ENCODE assay signal across 16 cellular contexts in genomic region chr13:45162821-45163220, GRCh38. TPM values are rescaled to one million over a fixed set of nuclear protein-coding genes. Genes with fewer than 3 reads are reported as not detected.
DNase-seq lines count a peak whose midpoint lies in the region; TF ChIP-seq lines count a peak whose summit lies in the region.
"Had no signal": no experiment of that assay in that cellular context is flagged by ENCODE, and none has a peak within 500 bp of the region (broad histone marks: within the 10 kb centered on the region; RNA-seq: fewer than 3 reads in every experiment).

No MANE protein-coding gene starts in this region.

- H3K9me3 ChIP-seq in breast epithelium, result no peaks in the 10 kb centered on the region
- H3K9me3 ChIP-seq in transverse colon, result no peaks in the 10 kb centered on the region
- H3K9me3 ChIP-seq in CD4-positive, alpha-beta memory T cell (ENCODE audit: control insufficient read depth in 1 of 2, low read length in 2 of 2), result no peaks in the 10 kb centered on the region

- no peak for TF ChIP-seq POLR2A in breast epithelium (IDR thresholded peaks at IDR 0.05)
- no peak for TF ChIP-seq POLR2A in transverse colon (IDR thresholded peaks at IDR 0.05)

- POLR2A ChIA-PET in MCF 10A (lab: Yijun Ruan, JAX), result interaction anchor here (0.6 to 8.0 kb wide), 25 partner anchors 8 to 1983 kb away, joined by 3 to 87 read pairs (median 4); partner anchors contain the start of gene GTF2F2
- POLR2A ChIA-PET in CD4-positive, alpha-beta memory T cell (lab: Charles Lee; ENCODE audit: partially characterized antibody), result no interaction called here

- peaks cover 27% of the 10 kb centered on the region for H3K36me3 Mint-ChIP-seq in MCF 10A (ENCODE audit: insufficient read depth, unreplicated experiment)
- H3K36me3 Mint-ChIP-seq in nephron progenitor cell (ENCODE audit: low read depth), result peaks cover 52% of the 10 kb centered on the region
- peaks cover 33 to 40% of the 10 kb centered on the region in 2 donors for H3K36me3 Mint-ChIP-seq in CD4-positive, alpha-beta memory T cell

- TF ChIP-seq EP300 in transverse colon (IDR thresholded peaks at IDR 0.05; ENCODE audit: low read depth), result no peak

- CTCF ChIA-PET in MCF 10A (lab: Yijun Ruan, JAX), result interaction anchor here (0.6 to 1.3 kb wide), 5 partner anchors 10 to 119 kb away, joined by 3 read pairs; no protein-coding TSS in a partner anchor
- CTCF ChIA-PET in CD4-positive, alpha-beta memory T cell (lab: Charles Lee; ENCODE audit: partially characterized antibody), result interaction anchor here (0.7 kb wide), 1 partner anchor 116 kb away, joined by 3 read pairs; no protein-coding TSS in a partner anchor

- H3K9me3 Mint-ChIP-seq in MCF 10A (ENCODE audit: unreplicated experiment) (no peaks in the 10 kb centered on the region), nephron progenitor cell (no peaks in the 10 kb centered on the region)
- H3K9me3 Mint-ChIP-seq in CD4-positive, alpha-beta memory T cell, result no peaks in the 10 kb centered on the region

- TF ChIP-seq CTCF in MCF 10A (IDR thresholded peaks at IDR 0.05; ENCODE audit: unreplicated experiment) (no peak), breast epithelium (IDR thresholded peaks at IDR 0.05) (no peak), WI38 (IDR thresholded peaks at IDR 0.05; ENCODE audit: low read depth, low read length) (no peak), fibroblast of villous mesenchyme (IDR thresholded peaks at IDR 0.05; ENCODE audit: insufficient read depth, low read depth, low read length) (no peak), transverse colon (IDR thresholded peaks at IDR 0.05) (no peak), nephron progenitor cell (IDR thresholded peaks at IDR 0.05) (no peak)

- no peaks in the 10 kb centered on the region for H3K4me1 ChIP-seq in breast epithelium
- H3K4me1 ChIP-seq in transverse colon, result peaks cover 7 to 27% (median 11%) of the 10 kb centered on the region in 4 donors
- H3K4me1 ChIP-seq in CD4-positive, alpha-beta memory T cell (ENCODE audit: insufficient read depth, low read length), result no peaks in the 10 kb centered on the region
- H3K4me1 ChIP-seq: BLaER1 had no signal

- 48% methylated on average over 1 of the region's 1 CpG; no CpG with 5 or more reads in 1 of the 2 donors for WGBS in transverse colon (ENCODE audit: low coverage in 1 of 2), 2 donors

- peak overlapping the region; percentile 35 for H3K4me3 Mint-ChIP-seq in MCF 10A (ENCODE audit: unreplicated experiment)
- H3K4me3 Mint-ChIP-seq in nephron progenitor cell, result no peak overlapping the region
- H3K4me3 Mint-ChIP-seq in CD4-positive, alpha-beta memory T cell, result no peak overlapping the region
- H3K4me3 Mint-ChIP-seq: IgD-negative memory B cell had no signal

- H3K4me3 ChIP-seq in breast epithelium, result no peak overlapping the region
- H3K4me3 ChIP-seq in WI38 (ENCODE audit: low read depth, low read length), result peak overlapping the region; percentile 20; the same call in 1 of the 2 replicates
- no peak overlapping the region for H3K4me3 ChIP-seq in fibroblast of villous mesenchyme (ENCODE audit: low read depth, low read length)
- no peak overlapping the region for H3K4me3 ChIP-seq in transverse colon
- H3K4me3 ChIP-seq in CD4-positive, alpha-beta memory T cell (ENCODE audit: low read length in 2 of 2), result no peak overlapping the region
- H3K4me3 ChIP-seq: BLaER1, skin epidermis had no signal

- in situ Hi-C loops in transverse colon (cut with MboI; ENCODE audit: low pct_ligation_motif_present in 1 of 4, low pct_unique_long_range_greater_than_20kb in 1 of 4, low sequenced_read_pairs in 3 of 4), result no loop called here

- intact Hi-C loops in MCF 10A (cut with micrococcal nuclease), result no loop called here
- intact Hi-C loops in breast epithelium (cut with DNase I; ENCODE audit: low total_unique reads), result no loop called here
- intact Hi-C loops in transverse colon (cut with DNase I; ENCODE audit: low total_unique reads), result no loop called here
- intact Hi-C loops in CD4-positive, alpha-beta memory T cell (cut with micrococcal nuclease), result no loop called here

- H3K27me3 Mint-ChIP-seq in MCF 10A (ENCODE audit: insufficient read depth, unreplicated experiment), result no peaks in the 10 kb centered on the region
- H3K27me3 Mint-ChIP-seq in nephron progenitor cell (ENCODE audit: low read depth, poor library complexity), result no peaks in the 10 kb centered on the region
- H3K27me3 Mint-ChIP-seq in CD4-positive, alpha-beta memory T cell, result no peaks in the 10 kb centered on the region
- H3K27me3 Mint-ChIP-seq: IgD-negative memory B cell had no signal

- H3K36me3 ChIP-seq in breast epithelium (no peaks in the 10 kb centered on the region), transverse colon (peaks cover 0 to 5% (median 0%) of the 10 kb centered on the region in 4 donors)
- peaks cover 2% of the 10 kb centered on the region for H3K36me3 ChIP-seq in CD4-positive, alpha-beta memory T cell (ENCODE audit: insufficient read depth, low read length)

- H3K27me3 ChIP-seq in breast epithelium, result no peaks in the 10 kb centered on the region
- H3K27me3 ChIP-seq in transverse colon, result no peaks in the 10 kb centered on the region
- H3K27me3 ChIP-seq in CD4-positive, alpha-beta memory T cell (ENCODE audit: insufficient read depth, low read length), result no peaks in the 10 kb centered on the region
- H3K27me3 ChIP-seq: BLaER1 had no signal

- BruUV-seq in MCF 10A (replicated peaks; lab: Mats Ljungman, UMichigan), result no TSS peak

- DNase-seq in MCF 10A (ENCODE audit: unreplicated experiment) (peak; percentile 92), breast epithelium (ENCODE audit: low spot score in 2 of 2) (no peak), fibroblast of villous mesenchyme (ENCODE audit: low read depth) (peak; percentile 91), transverse colon (no peak), nephron progenitor cell (no peak), cerebellar cortex (ENCODE audit: low spot score) (no peak)
- no peak for DNase-seq in CD4-positive, alpha-beta memory T cell
- DNase-seq: activated CD4-positive, alpha-beta T cell treated with anti-CD3 and anti-CD28 coated beads, Interleukin-2, amount 50 U/mL, for 4 hours; head of caudate nucleus; midbrain; NCI-H2171 treated with DMSO at 0.1 percent for 48 hours had no signal

- peak overlapping the region in 1 of 2 donors; percentile 6 for H3K27ac ChIP-seq in breast epithelium
- peak overlapping the region; percentile 50 to 80 (median 74) for H3K27ac ChIP-seq in transverse colon
- H3K27ac ChIP-seq in CD4-positive, alpha-beta memory T cell (ENCODE audit: low read depth, low read length), result no peak overlapping the region
- H3K27ac ChIP-seq: BLaER1 had no signal

- H3K27ac Mint-ChIP-seq in MCF 10A (ENCODE audit: low read depth, unreplicated experiment) (peak overlapping the region; percentile 91), nephron progenitor cell (no peak overlapping the region)
- H3K27ac Mint-ChIP-seq in CD4-positive, alpha-beta memory T cell, result no peak overlapping the region
- H3K27ac Mint-ChIP-seq: IgD-negative memory B cell had no signal

- H3K4me1 Mint-ChIP-seq in MCF 10A (ENCODE audit: insufficient read depth, unreplicated experiment), result peaks cover 9% of the 10 kb centered on the region
- H3K4me1 Mint-ChIP-seq in nephron progenitor cell, result no peaks in the 10 kb centered on the region
- H3K4me1 Mint-ChIP-seq in CD4-positive, alpha-beta memory T cell, result no peaks in the 10 kb centered on the region

RNA-seq across cellular contexts. Expression of gene KCTD4, which starts 38.0 kb away (rescaled TPM):
- total RNA-seq in MCF 10A (2022) (0.54 and 0.79 TPM in 2 replicates), breast epithelium (under 1 TPM in 1 of 3 donors, not detected in 2; 0.33 TPM), fibroblast of villous mesenchyme (0.32 and 0.43 TPM in 2 replicates), transverse colon (1 to 10 TPM in 2 of 4 donors, not detected in 2; 1.3 to 1.9 TPM)
- not detected for total RNA-seq in CD4-positive, alpha-beta memory T cell
- under 1 TPM in 1 of 2 donors, not detected in 1; 0.22 TPM for polyA plus RNA-seq in CD4-positive, alpha-beta memory T cell
- total RNA-seq: Right ventricle myocardium inferior had no signal
- polyA plus RNA-seq: IgD-negative memory B cell had no signal

RNA-seq across cellular contexts. Expression of gene GTF2F2, which starts 42.5 kb away (rescaled TPM):
- total RNA-seq in MCF 10A (2022) (41.2 and 47.4 TPM in 2 replicates), breast epithelium (10 to 100 TPM; 10.9 to 23.4 (median 20.6) TPM), fibroblast of villous mesenchyme (24.2 and 38.0 TPM in 2 replicates), transverse colon (10 to 100 TPM in 3 of 4 donors, 1 to 10 TPM in 1; 6.8 to 23.8 (median 13.5) TPM)
- 10 to 100 TPM; 12.3 to 14.7 TPM for total RNA-seq in CD4-positive, alpha-beta memory T cell
- polyA plus RNA-seq in CD4-positive, alpha-beta memory T cell, result 10 to 100 TPM in 1 of 2 donors, 1 to 10 TPM in 1; 7.9 to 10.3 TPM

Comparison
In these comparisons a context has a peak if more than half of its experiments do, and no peak if none do; other contexts are left out.
1. DNase-seq: peak in MCF 10A (single experiment) and fibroblast of villous mesenchyme (single experiment); none in breast epithelium (0 of 2), transverse colon (single experiment), nephron progenitor cell (single experiment), cerebellar cortex (single experiment) and CD4-positive, alpha-beta memory T cell (0 of 5).